Comparison of ENCODE assay signal across 10 cellular contexts in the genomic region with DNA sequence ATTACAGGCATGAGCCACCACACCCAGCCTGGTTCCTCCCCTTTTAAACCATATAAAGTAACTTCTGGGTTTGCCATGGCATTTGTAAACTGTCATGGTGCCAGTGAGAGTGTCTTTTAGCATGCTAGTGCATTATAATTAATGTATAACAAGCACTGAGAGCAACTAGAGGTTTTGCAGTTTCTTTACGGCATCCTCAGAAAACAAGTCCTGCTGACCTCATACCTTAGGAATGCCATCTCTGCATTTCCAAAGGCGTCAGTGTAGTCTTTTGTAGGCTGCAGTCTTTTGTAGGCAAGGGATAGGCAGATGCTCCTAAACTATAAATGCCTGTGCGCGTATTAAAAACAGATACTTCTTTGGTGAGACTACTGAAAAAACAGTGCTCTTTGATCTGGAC.
A peak's percentile ranks its signal among the peaks of the same experiment; 100 is the strongest.
DNase-seq lines count a peak whose midpoint lies in the region; ATAC-seq lines count a peak whose summit lies in the region.
"Had no signal": no experiment of that assay in that cellular context is flagged by ENCODE, and none has a peak within 500 bp of the region (broad histone marks: within the 10 kb centered on the region; RNA-seq: fewer than 3 reads in every experiment).

No MANE protein-coding gene starts in this region.

- no peaks in the 10 kb centered on the region for H3K36me3 ChIP-seq in mesodermal cell (ENCODE audit: control insufficient read depth, insufficient read depth, low read length)

- DNase-seq in Caki2 (ENCODE audit: low read depth) (peak; percentile 92), LoVo (ENCODE audit: low spot score) (peak; percentile 86), ecto neural progenitor cell (ENCODE audit: low spot score) (peak; percentile 29), NCI-H2029 (lab: John Stamatoyannopoulos, UW) (no peak), NCI-H510A (lab: John Stamatoyannopoulos, UW) (no peak)
- DNase-seq in stimulated activated CD4-positive, alpha-beta T cell treated with anti-CD3 and anti-CD28 coated beads, Interleukin-4, amount 100 ng/mL, for 1 hour: no peak
- DNase-seq: effector memory CD8-positive, alpha-beta T cell; NCI-H2029 treated with DMSO at 0.1 percent for 48 hours had no signal

- no peaks in the 10 kb centered on the region for H3K9me3 ChIP-seq in mesodermal cell (ENCODE audit: control insufficient read depth, low read length)

- no peak for ATAC-seq in GM19397 (IDR thresholded peaks at IDR 0.05; ENCODE audit: unreplicated experiment)
- ATAC-seq: effector memory CD8-positive, alpha-beta T cell had no signal

- H3K4me1 ChIP-seq in mesodermal cell (ENCODE audit: control insufficient read depth, insufficient read depth, low read length, poor library complexity, severe bottlenecking): peaks cover 8% of the 10 kb centered on the region

- H3K27ac ChIP-seq in mesodermal cell (ENCODE audit: low read depth, low read length, severe bottlenecking): peak overlapping the region; percentile 43

- no peak overlapping the region for H3K4me3 ChIP-seq in mesodermal cell (ENCODE audit: extremely low read depth, insufficient read depth, low read length, poor library complexity, severe bottlenecking)

- in situ Hi-C loops in Caki2 (cut with HindIII; ENCODE audit: low pct_unique_long_range_greater_than_20kb, low sequenced_read_pairs): no loop called here

- 33 to 36% methylated on average over 3 to 4 of the region's 4 CpGs for WGBS in mesodermal cell (ENCODE audit: insufficient coverage in 2 of 2), 2 experiments

Comparison
In these comparisons a context has a peak if more than half of its experiments do, and no peak if none do; other contexts are left out.
1. DNase-seq: peak in Caki2 (single experiment), LoVo (single experiment) and ecto neural progenitor cell (single experiment); none in stimulated activated CD4-positive, alpha-beta T cell treated with anti-CD3 and anti-CD28 coated beads, Interleukin-4, amount 100 ng/mL, for 1 hour (single experiment), NCI-H2029 (single experiment) and NCI-H510A (single experiment).